ENCODE assay signal across 15 cellular contexts in the genomic region with DNA sequence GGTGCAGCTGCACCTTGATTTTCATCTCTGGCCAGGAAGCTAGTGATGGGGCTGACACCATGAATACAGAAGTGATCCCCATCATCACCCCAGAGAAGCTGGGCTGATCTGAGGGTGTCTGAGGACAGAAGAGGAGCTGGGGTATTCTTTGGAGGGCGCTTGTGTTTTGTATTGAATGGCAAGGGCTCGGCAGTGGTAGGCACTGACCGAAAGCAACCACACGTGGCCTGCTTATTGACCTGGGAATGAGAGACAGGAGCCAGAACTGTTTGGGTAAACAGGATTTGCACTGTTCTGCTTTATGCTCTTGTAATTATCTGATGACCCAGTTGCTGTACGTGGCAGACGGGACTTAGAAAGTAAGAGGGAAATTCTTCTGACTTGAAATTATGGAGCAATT.
DNase-seq lines count a peak whose midpoint lies in the region; ATAC-seq lines count a peak whose summit lies in the region.
"Had no signal": no experiment of that assay in that cellular context is flagged by ENCODE, and none has a peak within 500 bp of the region (broad histone marks: within the 10 kb centered on the region; RNA-seq: fewer than 3 reads in every experiment).

No MANE protein-coding gene starts in this region.

- H3K27me3 Mint-ChIP-seq in activated naive CD4-positive, alpha-beta T cell treated with anti-CD3 and anti-CD28 coated beads, Interleukin-2, amount 50 U/mL, for 24 hours, result no peaks in the 10 kb centered on the region
- H3K27me3 Mint-ChIP-seq in activated naive CD4-positive, alpha-beta T cell treated with anti-CD3 and anti-CD28 coated beads for 36 hours (ENCODE audit: low read depth), result no peaks in the 10 kb centered on the region
- H3K27me3 Mint-ChIP-seq in T-helper 17 cell, result no peaks in the 10 kb centered on the region
- H3K27me3 Mint-ChIP-seq in naive thymus-derived CD4-positive, alpha-beta T cell, result peaks cover 0 to 3% (median 0%) of the 10 kb centered on the region in 5 donors

- no peaks in the 10 kb centered on the region for H3K9me3 Mint-ChIP-seq in activated naive CD4-positive, alpha-beta T cell treated with anti-CD3 and anti-CD28 coated beads, Interleukin-2, amount 50 U/mL, for 24 hours
- H3K9me3 Mint-ChIP-seq in activated naive CD4-positive, alpha-beta T cell treated with anti-CD3 and anti-CD28 coated beads for 36 hours, result no peaks in the 10 kb centered on the region
- no peaks in the 10 kb centered on the region for H3K9me3 Mint-ChIP-seq in naive thymus-derived CD4-positive, alpha-beta T cell
- H3K9me3 Mint-ChIP-seq: HFFc6 had no signal

- no peak for ATAC-seq in T-helper 17 cell
- ATAC-seq in naive thymus-derived CD4-positive, alpha-beta T cell, result no peak
- ATAC-seq in GM19035 (IDR thresholded peaks at IDR 0.05; ENCODE audit: unreplicated experiment), result no peak

- no peak overlapping the region for H3K27ac ChIP-seq in naive thymus-derived CD4-positive, alpha-beta T cell (ENCODE audit: low read depth, low read length)
- H3K27ac ChIP-seq: BLaER1 treated with 17β-estradiol and CSF1 and Interleukin-3, amounts not matched to agents 10 nM and 100 nM; HL-60 had no signal

- peaks cover 2% of the 10 kb centered on the region for H3K36me3 Mint-ChIP-seq in activated naive CD4-positive, alpha-beta T cell treated with anti-CD3 and anti-CD28 coated beads, Interleukin-2, amount 50 U/mL, for 24 hours
- peaks cover 4% of the 10 kb centered on the region for H3K36me3 Mint-ChIP-seq in activated naive CD4-positive, alpha-beta T cell treated with anti-CD3 and anti-CD28 coated beads for 36 hours (ENCODE audit: low read depth)
- H3K36me3 Mint-ChIP-seq in T-helper 17 cell (ENCODE audit: low read depth), result no peaks in the 10 kb centered on the region
- H3K36me3 Mint-ChIP-seq in naive thymus-derived CD4-positive, alpha-beta T cell, result peaks cover 0 to 23% (median 9%) of the 10 kb centered on the region in 5 donors
- H3K36me3 Mint-ChIP-seq: CD4-positive, CD25-positive, alpha-beta regulatory T cell had no signal

- POLR2A ChIA-PET in naive thymus-derived CD4-positive, alpha-beta T cell (lab: Charles Lee), result no interaction called here

- no peak for DNase-seq in activated naive CD4-positive, alpha-beta T cell treated with anti-CD3 and anti-CD28 coated beads for 36 hours
- no peak for DNase-seq in T-helper 17 cell
- DNase-seq in naive thymus-derived CD4-positive, alpha-beta T cell, result no peak
- no peak for DNase-seq in midbrain (lab: John Stamatoyannopoulos, UW)
- no peak for DNase-seq in activated effector memory CD4-positive, alpha-beta T cell treated with anti-CD3 and anti-CD28 coated beads, Interleukin-2, amount 50 U/mL, for 16 hours
- DNase-seq: ACHN; Calu3; CD4-positive, CD25-positive, alpha-beta regulatory T cell; DMS 273 treated with DMSO at 0.1 percent for 48 hours; HCEC 1CT; HFFc6 had no signal

- H3K9me3 ChIP-seq in T-helper 17 cell (ENCODE audit: control insufficient read depth, low read length, poor library complexity, severe bottlenecking), result no peaks in the 10 kb centered on the region
- H3K9me3 ChIP-seq in naive thymus-derived CD4-positive, alpha-beta T cell (ENCODE audit: control insufficient read depth in 2 of 3, low read length in 3 of 3), result no peaks in the 10 kb centered on the region
- H3K9me3 ChIP-seq: BLaER1 treated with 17β-estradiol and CSF1 and Interleukin-3, amounts not matched to agents 10 nM and 100 nM had no signal

- peak overlapping the region; percentile 12 for H3K27ac Mint-ChIP-seq in activated naive CD4-positive, alpha-beta T cell treated with anti-CD3 and anti-CD28 coated beads, Interleukin-2, amount 50 U/mL, for 24 hours
- no peak overlapping the region for H3K27ac Mint-ChIP-seq in activated naive CD4-positive, alpha-beta T cell treated with anti-CD3 and anti-CD28 coated beads for 36 hours
- peak overlapping the region; percentile 14 for H3K27ac Mint-ChIP-seq in T-helper 17 cell
- peak overlapping the region in 6 of 9 donors; percentile 4 to 94 (median 58) for H3K27ac Mint-ChIP-seq in naive thymus-derived CD4-positive, alpha-beta T cell
- H3K27ac Mint-ChIP-seq: HFFc6 had no signal

- no peaks in the 10 kb centered on the region for H3K36me3 ChIP-seq in naive thymus-derived CD4-positive, alpha-beta T cell (ENCODE audit: control insufficient read depth in 2 of 3, insufficient read depth in 3 of 3, low read length in 3 of 3)
- H3K36me3 ChIP-seq: BLaER1 treated with 17β-estradiol and CSF1 and Interleukin-3, amounts not matched to agents 10 nM and 100 nM had no signal

- no peaks in the 10 kb centered on the region for H3K27me3 ChIP-seq in naive thymus-derived CD4-positive, alpha-beta T cell (ENCODE audit: control insufficient read depth in 2 of 2, insufficient read depth in 2 of 2, low read length in 2 of 2)
- H3K27me3 ChIP-seq: BLaER1 treated with 17β-estradiol and CSF1 and Interleukin-3, amounts not matched to agents 10 nM and 100 nM had no signal

- CTCF ChIA-PET in activated naive CD4-positive, alpha-beta T cell treated with anti-CD3 and anti-CD28 coated beads for 36 hours (lab: Charles Lee), result interaction anchor here (0.8 kb wide), 1 partner anchor 20 kb away, joined by 3 read pairs; no protein-coding TSS in a partner anchor
- CTCF ChIA-PET in naive thymus-derived CD4-positive, alpha-beta T cell (lab: Charles Lee), result no interaction called here

- H3K4me1 ChIP-seq in naive thymus-derived CD4-positive, alpha-beta T cell (ENCODE audit: control insufficient read depth in 2 of 2, insufficient read depth in 2 of 2, low read length in 2 of 2), result peaks cover 4 to 29% of the 10 kb centered on the region in 2 donors

- H3K4me3 Mint-ChIP-seq in activated naive CD4-positive, alpha-beta T cell treated with anti-CD3 and anti-CD28 coated beads, Interleukin-2, amount 50 U/mL, for 24 hours, result no peak overlapping the region
- no peak overlapping the region for H3K4me3 Mint-ChIP-seq in activated naive CD4-positive, alpha-beta T cell treated with anti-CD3 and anti-CD28 coated beads for 36 hours
- H3K4me3 Mint-ChIP-seq in T-helper 17 cell, result no peak overlapping the region
- H3K4me3 Mint-ChIP-seq in naive thymus-derived CD4-positive, alpha-beta T cell, result peak overlapping the region in 2 of 10 donors; percentile 24 to 68
- H3K4me3 Mint-ChIP-seq: CD4-positive, CD25-positive, alpha-beta regulatory T cell; HFFc6 had no signal

- H3K4me1 Mint-ChIP-seq in activated naive CD4-positive, alpha-beta T cell treated with anti-CD3 and anti-CD28 coated beads, Interleukin-2, amount 50 U/mL, for 24 hours, result peaks cover 43% of the 10 kb centered on the region
- peaks cover 29% of the 10 kb centered on the region for H3K4me1 Mint-ChIP-seq in activated naive CD4-positive, alpha-beta T cell treated with anti-CD3 and anti-CD28 coated beads for 36 hours (ENCODE audit: low read depth)
- H3K4me1 Mint-ChIP-seq in T-helper 17 cell, result peaks cover 17% of the 10 kb centered on the region
- H3K4me1 Mint-ChIP-seq in naive thymus-derived CD4-positive, alpha-beta T cell, result peaks cover 20 to 46% (median 40%) of the 10 kb centered on the region in 7 donors

- intact Hi-C loops in activated naive CD4-positive, alpha-beta T cell treated with anti-CD3 and anti-CD28 coated beads for 36 hours (cut with micrococcal nuclease), result no loop called here
- intact Hi-C loops in naive thymus-derived CD4-positive, alpha-beta T cell (cut with micrococcal nuclease), result no loop called here

- no peak overlapping the region for H3K4me3 ChIP-seq in naive thymus-derived CD4-positive, alpha-beta T cell (ENCODE audit: low read length)
- H3K4me3 ChIP-seq: BLaER1 treated with 17β-estradiol and CSF1 and Interleukin-3, amounts not matched to agents 10 nM and 100 nM had no signal
